In the genomic region with DNA sequence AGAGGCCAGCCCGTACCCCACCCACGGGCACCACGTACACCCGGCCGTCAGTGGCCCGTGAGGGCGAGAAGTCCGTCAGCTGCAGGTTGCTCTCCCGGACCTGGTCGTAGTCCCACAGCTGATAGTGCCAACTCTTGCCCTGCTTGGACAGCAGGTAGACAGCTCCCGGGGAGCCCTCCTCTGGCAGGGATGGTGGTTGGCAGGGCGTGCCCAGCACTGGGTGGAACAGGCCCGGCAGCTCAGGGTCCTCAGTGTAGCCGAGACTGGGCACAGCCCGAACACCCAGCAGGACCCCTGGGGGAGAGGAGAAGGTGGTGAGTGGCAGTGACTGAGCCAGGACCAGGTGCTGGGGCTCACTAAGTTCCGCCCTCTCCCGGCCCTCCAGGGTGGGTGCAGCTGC, we compare ENCODE assay signal across 14 cellular contexts. TPM values are rescaled to one million over a fixed set of nuclear protein-coding genes. Genes with fewer than 3 reads are reported as not detected.
"Had no signal": no experiment of that assay in that cellular context is flagged by ENCODE, and none has a peak within 500 bp of the region (broad histone marks: within the 10 kb centered on the region; RNA-seq: fewer than 3 reads in every experiment).

No MANE protein-coding gene starts in this region.

- H3K27me3 Mint-ChIP-seq: activated CD4-positive, alpha-beta memory T cell treated with anti-CD3 and anti-CD28 coated beads for 36 hours; effector memory CD8-positive, alpha-beta T cell; natural killer cell treated with Interleukin-12 subunit alpha and Interleukin-12 subunit beta and Interleukin-15 and Interleukin-18, amount 100 ng/mL, for 72 hours had no signal

- H3K36me3 ChIP-seq: uterus had no signal

- H3K27ac Mint-ChIP-seq: activated CD4-positive, alpha-beta memory T cell treated with anti-CD3 and anti-CD28 coated beads for 36 hours; activated naive CD4-positive, alpha-beta T cell treated with anti-CD3 and anti-CD28 coated beads for 36 hours; activated T-cell treated with anti-CD3 and anti-CD28 coated beads, Interleukin-2, amount 50 U/mL, for 72 hours; immature natural killer cell; natural killer cell treated with Interleukin-12 subunit alpha and Interleukin-12 subunit beta and Interleukin-15 and Interleukin-18, amount 100 ng/mL, for 72 hours had no signal

- ATAC-seq: effector memory CD8-positive, alpha-beta T cell; natural killer cell treated with Interleukin-12 subunit alpha and Interleukin-12 subunit beta and Interleukin-15 and Interleukin-18, amount 100 ng/mL, for 72 hours had no signal

- H3K36me3 Mint-ChIP-seq: natural killer cell treated with Interleukin-12 subunit alpha and Interleukin-12 subunit beta and Interleukin-15 and Interleukin-18, amount 100 ng/mL, for 72 hours had no signal

- H3K4me1 Mint-ChIP-seq: immature natural killer cell had no signal

- H3K4me3 ChIP-seq: thyroid gland, uterus had no signal

- DNase-seq: activated CD4-positive, alpha-beta memory T cell treated with anti-CD3 and anti-CD28 coated beads for 36 hours; activated CD4-positive, alpha-beta T cell treated with anti-CD3 and anti-CD28 coated beads for 1 hour; activated naive CD4-positive, alpha-beta T cell treated with anti-CD3 and anti-CD28 coated beads for 36 hours; activated T-cell treated with anti-CD3 and anti-CD28 coated beads, Interleukin-2, amount 50 U/mL, for 72 hours; effector memory CD8-positive, alpha-beta T cell; immature natural killer cell; mammary epithelial cell; stimulated activated CD4-positive, alpha-beta T cell treated with anti-CD3 and anti-CD28 coated beads, Interleukin-15, amount 100 ng/mL, for 24 hours; thyroid gland; uterus had no signal

- H3K9me3 ChIP-seq: thyroid gland, uterus had no signal

- H3K9me3 Mint-ChIP-seq: activated CD4-positive, alpha-beta memory T cell treated with anti-CD3 and anti-CD28 coated beads for 36 hours; activated naive CD4-positive, alpha-beta T cell treated with anti-CD3 and anti-CD28 coated beads for 36 hours; activated T-cell treated with anti-CD3 and anti-CD28 coated beads, Interleukin-2, amount 50 U/mL, for 72 hours; effector memory CD8-positive, alpha-beta T cell; immature natural killer cell; natural killer cell treated with Interleukin-12 subunit alpha and Interleukin-12 subunit beta and Interleukin-15 and Interleukin-18, amount 100 ng/mL, for 72 hours had no signal

- H3K4me1 ChIP-seq: uterus had no signal

- H3K4me3 Mint-ChIP-seq: activated CD4-positive, alpha-beta memory T cell treated with anti-CD3 and anti-CD28 coated beads for 36 hours; activated naive CD4-positive, alpha-beta T cell treated with anti-CD3 and anti-CD28 coated beads for 36 hours; activated T-cell treated with anti-CD3 and anti-CD28 coated beads, Interleukin-2, amount 50 U/mL, for 72 hours; effector memory CD8-positive, alpha-beta T cell; immature natural killer cell; natural killer cell treated with Interleukin-12 subunit alpha and Interleukin-12 subunit beta and Interleukin-15 and Interleukin-18, amount 100 ng/mL, for 72 hours had no signal

RNA-seq across cellular contexts. Expression of a gene that starts 32.8 kb away (rescaled TPM):
- total RNA-seq: activated naive CD4-positive, alpha-beta T cell treated with anti-CD3 and anti-CD28 coated beads for 36 hours; epithelial cell of proximal tubule; glomerular endothelial cell; osteocyte; thyroid gland had no signal
